11 cellular contexts compared by ENCODE assay signal in the genomic region with DNA sequence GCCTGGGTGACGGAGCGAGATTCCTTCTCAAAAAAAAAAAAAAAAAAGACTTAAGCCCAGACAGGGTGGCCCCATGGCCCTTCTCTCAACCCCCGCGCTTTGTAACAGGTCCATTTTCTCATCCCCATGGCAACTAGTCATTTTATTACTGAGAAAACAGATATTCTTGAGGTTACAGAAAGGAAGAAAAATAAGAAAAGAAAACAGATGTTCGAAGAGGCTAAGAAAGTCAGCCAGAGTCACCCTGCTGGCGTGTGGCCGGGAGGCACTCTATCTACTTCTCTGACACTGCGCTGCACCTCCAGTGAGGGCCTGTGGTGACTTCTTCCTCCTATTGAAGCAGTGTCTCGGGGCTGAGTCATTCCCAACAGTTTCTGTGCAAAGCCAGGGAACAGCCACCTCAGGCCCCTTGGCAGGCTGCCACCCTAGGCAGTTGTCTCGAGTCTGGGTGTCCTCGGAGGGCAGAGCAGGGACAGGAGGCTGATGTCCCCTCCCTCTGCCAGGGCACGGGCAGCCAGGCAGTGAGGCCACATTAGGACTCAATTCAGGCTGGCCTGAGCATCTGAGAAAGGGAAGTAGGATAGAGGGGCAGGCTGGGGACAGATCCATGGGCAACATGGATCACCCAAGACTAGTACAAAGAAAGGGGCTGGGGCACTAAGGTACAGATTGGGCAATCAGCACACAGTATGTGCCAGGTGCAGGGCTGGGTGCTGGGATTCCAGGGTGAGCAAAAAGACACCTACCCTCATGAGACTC. TPM values are rescaled to one million over a fixed set of nuclear protein-coding genes. Genes with fewer than 3 reads are reported as not detected.
DNase-seq lines count a peak whose midpoint lies in the region; ATAC-seq and FAIRE-seq lines count a peak whose summit lies in the region.
"Had no signal": no experiment of that assay in that cellular context is flagged by ENCODE, and none has a peak within 500 bp of the region (broad histone marks: within the 10 kb centered on the region; RNA-seq: fewer than 3 reads in every experiment).

No MANE protein-coding gene starts in this region.

- no peaks in the 10 kb centered on the region for H3K36me3 ChIP-seq in muscle layer of duodenum (ENCODE audit: control insufficient read depth in 1 of 2, insufficient read depth in 2 of 2, low read length in 2 of 2)

- H3K4me1 ChIP-seq in muscle layer of duodenum (ENCODE audit: control insufficient read depth in 1 of 2, insufficient read depth in 2 of 2, low read length in 2 of 2) = peaks cover 0 to 7% of the 10 kb centered on the region in 2 donors

- DNase-seq in NCI-H1092 treated with DMSO at 0.1 percent for 48 hours (lab: John Stamatoyannopoulos, UW) = peak; percentile 4
- DNase-seq in NCI-H1092 (lab: John Stamatoyannopoulos, UW) = no peak
- peak; percentile 100 for DNase-seq in HT-29 (ENCODE audit: low spot score)
- DNase-seq in SKM-1 (lab: John Stamatoyannopoulos, UW; ENCODE audit: unreplicated experiment) = peak; percentile 89
- DNase-seq in epidermal melanocyte (ENCODE audit: insufficient read length, low spot score) = peak; percentile 35
- peak; percentile 93 for DNase-seq in urothelium cell line (ENCODE audit: low spot score)

- peak overlapping the region; percentile 49 for H3K27ac ChIP-seq in muscle layer of duodenum (ENCODE audit: low read length)

- ATAC-seq in GM21717 (IDR thresholded peaks at IDR 0.05; ENCODE audit: unreplicated experiment) = no peak

- no peak overlapping the region for H3K4me3 ChIP-seq in muscle layer of duodenum (ENCODE audit: low read depth in 1 of 2, low read length in 2 of 2)

- H3K9me3 ChIP-seq in muscle layer of duodenum (ENCODE audit: control insufficient read depth in 1 of 2, low read length in 2 of 2) = no peaks in the 10 kb centered on the region

- FAIRE-seq in urothelium cell line (lab: Jason Lieb, UNC) = peak; percentile 83
- FAIRE-seq: A204.1 had no signal

- H3K27me3 ChIP-seq in muscle layer of duodenum (ENCODE audit: low read depth, low read length) = no peaks in the 10 kb centered on the region

RNA-seq across cellular contexts. Expression of gene SYVN1, which starts 16.4 kb away (rescaled TPM):
- 21.7 and 32.1 TPM in 2 replicates for total RNA-seq in HT-29 (2014; rRNA removed; shearing (Covaris generic))

RNA-seq across cellular contexts. Expression of gene SPDYC, which starts 19.3 kb away (rescaled TPM):
- total RNA-seq in HT-29 (2014; rRNA removed; shearing (Covaris generic)) = not detected in 2 replicates
- total RNA-seq: activated CD8-positive, alpha-beta memory T cell treated with anti-CD3 and anti-CD28 coated beads for 36 hours; subcutaneous adipose tissue had no signal

RNA-seq across cellular contexts. Expression of gene MRPL49, which starts 28.6 kb away (rescaled TPM):
- total RNA-seq in HT-29 (2014; rRNA removed; shearing (Covaris generic)) = 153 and 200 TPM in 2 replicates

RNA-seq across cellular contexts. Expression of gene FAU, which starts 28.8 kb away (rescaled TPM):
- total RNA-seq in HT-29 (2014; rRNA removed; shearing (Covaris generic)) = 835 and 863 TPM in 2 replicates

RNA-seq across cellular contexts. Expression of gene CAPN1, which starts 31.0 kb away (rescaled TPM):
- total RNA-seq in HT-29 (2014; rRNA removed; shearing (Covaris generic)) = 594 and 654 TPM in 2 replicates
